Comparison of ENCODE assay signal across 11 cellular contexts in genomic region chr9:96486351-96487029, GRCh38. TPM values are rescaled to one million over a fixed set of nuclear protein-coding genes. Genes with fewer than 3 reads are reported as not detected.
DNase-seq lines count a peak whose midpoint lies in the region; ATAC-seq and TF ChIP-seq lines count a peak whose summit lies in the region.
"Had no signal": no experiment of that assay in that cellular context is flagged by ENCODE, and none has a peak within 500 bp of the region (broad histone marks: within the 10 kb centered on the region; RNA-seq: fewer than 3 reads in every experiment).

No MANE protein-coding gene starts in this region.

- H2AFZ ChIP-seq in fibroblast of lung (ENCODE audit: low read length), result no peak overlapping the region

- no peak for ATAC-seq in GM21515 (IDR thresholded peaks at IDR 0.05; ENCODE audit: unreplicated experiment)

- H3K79me2 ChIP-seq in fibroblast of lung (ENCODE audit: control insufficient read depth, insufficient read depth, low read length), result no peaks in the 10 kb centered on the region

- POLR2A ChIA-PET in AG04449 (lab: Yijun Ruan, JAX), result interaction anchor here (0.7 to 1.3 kb wide), 2 partner anchors 27 to 1091 kb away, joined by 3 to 5 read pairs; no protein-coding TSS in a partner anchor

- CTCF ChIA-PET in AG04449 (lab: Yijun Ruan, JAX), result interaction anchor here (1.3 to 1.5 kb wide), 2 partner anchors 11 to 180 kb away, joined by 3 read pairs; no protein-coding TSS in a partner anchor

- TF ChIP-seq CTCF in AG04449 (IDR thresholded peaks at IDR 0.05; ENCODE audit: insufficient read depth, low read length, missing control alignments) (no peak), fibroblast of lung (conservative IDR thresholded peaks at IDR 0.05 in 1 of 2, IDR thresholded peaks at IDR 0.05 in 1 of 2; ENCODE audit: low read depth in 1 of 2, low read length in 2 of 2) (no peak)

- H3K4me2 ChIP-seq in fibroblast of lung (ENCODE audit: extremely low read depth, insufficient read depth, low read length), result no peak overlapping the region
- H3K4me2 ChIP-seq: BLaER1 had no signal

- no peaks in the 10 kb centered on the region for H4K20me1 ChIP-seq in fibroblast of lung (ENCODE audit: control insufficient read depth, extremely low read depth, insufficient read depth, low read length)
- H4K20me1 ChIP-seq: BLaER1 had no signal

- no peaks in the 10 kb centered on the region for H3K9me3 ChIP-seq in fibroblast of lung (ENCODE audit: control insufficient read depth, insufficient read depth, low read depth, low read length)
- H3K9me3 ChIP-seq in muscle layer of duodenum (ENCODE audit: control insufficient read depth in 1 of 2, low read length in 2 of 2), result no peaks in the 10 kb centered on the region
- H3K9me3 ChIP-seq: BLaER1 had no signal

- DNase-seq in AG04449 (ENCODE audit: low read depth, low spot score) (peak; percentile 45), fibroblast of lung (ENCODE audit: low read depth in 2 of 2) (peak; percentile 75 to 89), T-helper 1 cell (no peak)
- no peak for DNase-seq in activated naive CD4-positive, alpha-beta T cell treated with anti-CD3 and anti-CD28 coated beads, Interleukin-2, amount 50 U/mL, for 16 hours
- no peak for DNase-seq in activated CD4-positive, CD25-positive, alpha-beta regulatory T cell (lab: John Stamatoyannopoulos, UW)
- DNase-seq: central memory CD4-positive, alpha-beta T cell; NCI-H187 treated with DMSO at 0.1 percent for 48 hours had no signal

- H3K27me3 ChIP-seq in fibroblast of lung (ENCODE audit: control insufficient read depth, insufficient read depth, low read length) (no peaks in the 10 kb centered on the region), muscle layer of duodenum (ENCODE audit: low read depth, low read length) (no peaks in the 10 kb centered on the region)
- H3K27me3 ChIP-seq: BLaER1 had no signal

- H3K36me3 ChIP-seq in fibroblast of lung (ENCODE audit: control insufficient read depth, insufficient read depth, low read length), result peaks cover 9% of the 10 kb centered on the region
- H3K36me3 ChIP-seq in muscle layer of duodenum (ENCODE audit: control insufficient read depth in 1 of 2, insufficient read depth in 2 of 2, low read length in 2 of 2), result peaks cover 7 to 28% of the 10 kb centered on the region in 2 donors

- H3K4me1 ChIP-seq in fibroblast of lung (ENCODE audit: control insufficient read depth, extremely low read depth, insufficient read depth, low read length) (peaks cover 20% of the 10 kb centered on the region), muscle layer of duodenum (ENCODE audit: control insufficient read depth in 1 of 2, insufficient read depth in 2 of 2, low read length in 2 of 2) (peaks cover 0 to 21% of the 10 kb centered on the region in 2 donors)
- H3K4me1 ChIP-seq: BLaER1 had no signal

- H3K4me3 ChIP-seq in AG04449 (ENCODE audit: low read depth, low read length) (no peak overlapping the region), fibroblast of lung (replicated peaks in 1 of 4; ENCODE audit: control extremely low read depth in 1 of 4, insufficient read depth in 1 of 4, low read depth in 3 of 4, low read length in 4 of 4) (no peak overlapping the region), muscle layer of duodenum (ENCODE audit: low read depth in 1 of 2, low read length in 2 of 2) (no peak overlapping the region)
- H3K4me3 ChIP-seq: BLaER1 had no signal

- peak overlapping the region; percentile 39 for H3K27ac ChIP-seq in fibroblast of lung (ENCODE audit: insufficient read depth, low read length)
- peak overlapping the region; percentile 4 for H3K27ac ChIP-seq in muscle layer of duodenum (ENCODE audit: low read length)
- H3K27ac ChIP-seq: BLaER1 had no signal

- no peak overlapping the region for H3K9ac ChIP-seq in fibroblast of lung (ENCODE audit: insufficient read depth, low read length)
- H3K9ac ChIP-seq: BLaER1 had no signal

TF ChIP-seq in PFSK-1, 5 proteins besides CTCF, POLR2A, EP300 and RAD21:
- no peak for TF ChIP-seq SIN3A (IDR thresholded peaks at IDR 0.05; ENCODE audit: borderline replicate concordance, insufficient read depth, low read length)
- TF ChIP-seq FOXP2 (optimal IDR thresholded peaks at IDR 0.05; ENCODE audit: borderline replicate concordance, extremely low read depth, extremely low read length, insufficient read depth), result peak; percentile 19

RNA-seq across cellular contexts. Expression of gene HABP4, which starts 36.5 kb away (rescaled TPM):
- polyA plus RNA-seq in PFSK-1 (2012; ENCODE audit: insufficient read length, low read depth), result 20.4 TPM
- 18.2 and 31.4 TPM in 2 replicates for total RNA-seq in fibroblast of lung
- polyA plus RNA-seq in fibroblast of lung, result 28.7 and 35.6 TPM in 2 replicates
- 30.6 and 38.9 TPM in 2 replicates for polyA plus RNA-seq in fibroblast of lung (2012)
- polyA minus RNA-seq in fibroblast of lung (ENCODE audit: low replicate concordance), result 2.2 and 9.3 TPM in 2 replicates

Comparison
In these comparisons a context has a peak if more than half of its experiments do, and no peak if none do; other contexts are left out.
1. DNase-seq: peak in AG04449 (single experiment) and fibroblast of lung (2 of 2); none in activated naive CD4-positive, alpha-beta T cell treated with anti-CD3 and anti-CD28 coated beads, Interleukin-2, amount 50 U/mL, for 16 hours (single experiment), T-helper 1 cell (0 of 5) and activated CD4-positive, CD25-positive, alpha-beta regulatory T cell (0 of 4).